Comparison of ENCODE assay signal across 25 cellular contexts in the genomic region with DNA sequence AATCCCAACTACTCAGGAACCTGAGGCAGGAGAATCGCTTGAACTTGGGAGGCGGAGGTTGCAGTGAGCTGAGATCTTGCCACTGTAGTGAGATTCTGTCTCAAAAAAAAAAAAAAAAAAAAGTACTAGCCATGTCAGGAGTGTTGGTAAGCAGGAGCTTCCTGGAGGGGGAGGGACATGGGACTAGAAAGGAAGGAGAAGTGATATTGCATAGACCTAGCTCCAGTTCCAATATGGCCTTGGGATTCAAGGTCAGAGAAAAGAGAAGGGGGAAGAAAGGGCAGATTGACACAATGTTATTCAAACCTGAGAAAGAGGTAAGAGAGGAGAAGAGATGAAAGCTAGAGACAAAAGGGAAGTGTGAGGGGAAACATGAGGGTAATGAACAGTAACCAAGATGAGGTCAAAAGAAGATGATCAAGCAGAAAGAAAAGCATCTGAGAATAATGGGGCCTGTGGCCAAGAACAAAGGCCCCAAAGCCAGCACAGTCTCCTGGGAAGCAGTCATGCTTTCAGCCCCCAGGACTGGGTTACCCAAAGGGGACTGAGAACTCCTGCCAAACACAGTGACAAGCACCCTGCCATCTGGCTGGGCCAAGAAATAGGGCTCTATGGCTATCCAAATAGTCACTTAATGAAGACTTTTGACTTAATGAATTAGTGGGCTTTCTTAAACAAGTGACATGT. TPM values are rescaled to one million over a fixed set of nuclear protein-coding genes. Genes with fewer than 3 reads are reported as not detected.
DNase-seq lines count a peak whose midpoint lies in the region; FAIRE-seq and TF ChIP-seq lines count a peak whose summit lies in the region.
"Had no signal": no experiment of that assay in that cellular context is flagged by ENCODE, and none has a peak within 500 bp of the region (broad histone marks: within the 10 kb centered on the region; RNA-seq: fewer than 3 reads in every experiment).

No MANE protein-coding gene starts in this region.

- H3K4me1 ChIP-seq in smooth muscle cell (ENCODE audit: low read depth) = no peaks in the 10 kb centered on the region
- H3K4me1 ChIP-seq: ascending aorta, vagina had no signal

- peaks cover 0 to 8% (median under 1%) of the 10 kb centered on the region in 6 donors for H3K9me3 Mint-ChIP-seq in immature natural killer cell
- H3K9me3 Mint-ChIP-seq: stimulated activated effector memory CD8-positive, alpha-beta T cell treated with anti-CD3 and anti-CD28 coated beads, Interleukin-12 subunit alpha, Interleukin-12 subunit beta, amount 100 ng/mL, for 72 hours had no signal

- no peak overlapping the region for H3K4me3 Mint-ChIP-seq in immature natural killer cell
- H3K4me3 Mint-ChIP-seq: activated CD4-positive, alpha-beta memory T cell treated with anti-CD3 and anti-CD28 coated beads for 36 hours; activated T-cell treated with anti-CD3 and anti-CD28 coated beads, Interleukin-2, amount 50 U/mL, for 24 hours; stimulated activated effector memory CD8-positive, alpha-beta T cell treated with anti-CD3 and anti-CD28 coated beads, Interleukin-12 subunit alpha, Interleukin-12 subunit beta, amount 100 ng/mL, for 72 hours; WTC11 had no signal

- H3K27me3 ChIP-seq in HL-60 (ENCODE audit: insufficient read depth, poor library complexity, severe bottlenecking) = no peaks in the 10 kb centered on the region
- H3K27me3 ChIP-seq in smooth muscle cell (ENCODE audit: low read depth) = no peaks in the 10 kb centered on the region
- H3K27me3 ChIP-seq: ascending aorta, dorsolateral prefrontal cortex, vagina had no signal

- H3K27me3 Mint-ChIP-seq in immature natural killer cell (ENCODE audit: low read depth in 3 of 3) = peaks cover 0 to 7% (median 0%) of the 10 kb centered on the region in 3 donors
- H3K27me3 Mint-ChIP-seq: activated T-cell treated with anti-CD3 and anti-CD28 coated beads, Interleukin-2, amount 50 U/mL, for 24 hours; progenitor cell of endocrine pancreas had no signal

- DNase-seq in CD1c-positive myeloid dendritic cell (ENCODE audit: extremely low spot score) (peak; percentile 72), HL-60 (ENCODE audit: low read depth in 1 of 2, low spot score in 1 of 2) (peak; percentile 23 to 33), immature natural killer cell (no peak), posterior vena cava (ENCODE audit: low spot score) (peak; percentile 8), smooth muscle cell (lab: John Stamatoyannopoulos, UW; ENCODE audit: unreplicated experiment) (no peak), amygdala (lab: John Stamatoyannopoulos, UW) (no peak), GM19239 (ENCODE audit: insufficient read length, low spot score) (no peak)
- DNase-seq: activated CD4-positive, alpha-beta memory T cell treated with anti-CD3 and anti-CD28 coated beads for 36 hours; activated naive CD4-positive, alpha-beta T cell; activated T-cell treated with anti-CD3 and anti-CD28 coated beads, Interleukin-2, amount 50 U/mL, for 24 hours; AML-193; central memory CD4-positive, alpha-beta T cell; dorsolateral prefrontal cortex; EL; NCI-H1436 treated with DMSO at 0.1 percent for 48 hours; NCI-H2171; NCI-H69; T-helper 9 cell had no signal

- WGBS in smooth muscle cell (ENCODE audit: low lambda C conversion rate) = 100% methylated on average over 2 of the region's 2 CpGs

- no peak for TF ChIP-seq CTCF in HL-60 (IDR thresholded peaks at IDR 0.05; ENCODE audit: insufficient read depth, low read length)
- no peak for TF ChIP-seq CTCF in smooth muscle cell (IDR thresholded peaks at IDR 0.05; ENCODE audit: borderline replicate concordance, insufficient read depth, poor library complexity, severe bottlenecking)

- no peaks in the 10 kb centered on the region for H3K79me2 ChIP-seq in smooth muscle cell (ENCODE audit: low read depth)

- H3K4me1 Mint-ChIP-seq in immature natural killer cell = peaks cover 0 to 5% of the 10 kb centered on the region in 2 donors
- H3K4me1 Mint-ChIP-seq: stimulated activated effector memory CD8-positive, alpha-beta T cell treated with anti-CD3 and anti-CD28 coated beads, Interleukin-12 subunit alpha, Interleukin-12 subunit beta, amount 100 ng/mL, for 72 hours; WTC11 had no signal

- no peaks in the 10 kb centered on the region for H3K9me3 ChIP-seq in smooth muscle cell (replicated peaks; ENCODE audit: low read depth)

- H3F3A ChIP-seq in smooth muscle cell (ENCODE audit: low read depth) = no peaks in the 10 kb centered on the region

- intact Hi-C loops in posterior vena cava (cut with DNase I) = no loop called here

- peak overlapping the region in 4 of 6 donors; percentile 35 to 84 (median 52) for H3K27ac Mint-ChIP-seq in immature natural killer cell
- H3K27ac Mint-ChIP-seq: activated CD4-positive, alpha-beta memory T cell treated with anti-CD3 and anti-CD28 coated beads for 36 hours; activated T-cell treated with anti-CD3 and anti-CD28 coated beads, Interleukin-2, amount 50 U/mL, for 24 hours; progenitor cell of endocrine pancreas; stimulated activated effector memory CD8-positive, alpha-beta T cell treated with anti-CD3 and anti-CD28 coated beads, Interleukin-12 subunit alpha, Interleukin-12 subunit beta, amount 100 ng/mL, for 72 hours; WTC11 had no signal

- no peaks in the 10 kb centered on the region for H4K20me1 ChIP-seq in smooth muscle cell (ENCODE audit: low read depth)

- H3K4me2 ChIP-seq in smooth muscle cell = no peak overlapping the region

- no peak overlapping the region for H3K4me3 ChIP-seq in HL-60 (replicated peaks; ENCODE audit: insufficient read depth, low read length)
- no peak overlapping the region for H3K4me3 ChIP-seq in smooth muscle cell
- H3K4me3 ChIP-seq: ascending aorta, dorsolateral prefrontal cortex, vagina had no signal

- FAIRE-seq in GM19239 (lab: Jason Lieb, UNC) = no peak
- FAIRE-seq: D721Med, endothelial cell of umbilical vein had no signal

- no peaks in the 10 kb centered on the region for H3K36me3 ChIP-seq in smooth muscle cell (ENCODE audit: low read depth)
- H3K36me3 ChIP-seq: ascending aorta, vagina had no signal

- no peak overlapping the region for H2AFZ ChIP-seq in smooth muscle cell (ENCODE audit: low read depth)

- H3K27ac ChIP-seq in HL-60 (replicated peaks) = peak overlapping the region; percentile 34; the same call in 1 of the 2 replicates
- H3K27ac ChIP-seq in smooth muscle cell (ENCODE audit: low read depth) = no peak overlapping the region
- H3K27ac ChIP-seq: ascending aorta, dorsolateral prefrontal cortex, vagina had no signal

- no peak overlapping the region for H3K9ac ChIP-seq in smooth muscle cell (ENCODE audit: low read depth)

- H3K36me3 Mint-ChIP-seq in immature natural killer cell = peaks cover 0 to 5% (median 0%) of the 10 kb centered on the region in 3 donors
- H3K36me3 Mint-ChIP-seq: stimulated activated effector memory CD8-positive, alpha-beta T cell treated with anti-CD3 and anti-CD28 coated beads, Interleukin-12 subunit alpha, Interleukin-12 subunit beta, amount 100 ng/mL, for 72 hours had no signal

RNA-seq across cellular contexts. Expression of a gene that starts 51.7 kb away (rescaled TPM):
- 1,000 to 10,000 TPM; 1,906 to 2,262 (median 2,182) TPM for polyA plus RNA-seq in immature natural killer cell
- total RNA-seq in posterior vena cava = 1,000 to 10,000 TPM; 2,679 to 3,454 TPM
- 903 and 1,173 TPM in 2 replicates for total RNA-seq in smooth muscle cell
- 6,048 and 7,176 TPM in 2 replicates for polyA plus RNA-seq in smooth muscle cell

Comparison
In these comparisons a context has a peak if more than half of its experiments do, and no peak if none do; other contexts are left out.
1. DNase-seq: peak in CD1c-positive myeloid dendritic cell (single experiment), HL-60 (2 of 2) and posterior vena cava (single experiment); none in immature natural killer cell (0 of 3), smooth muscle cell (single experiment), amygdala (0 of 56) and GM19239 (single experiment).